8 cellular contexts compared by ENCODE assay signal in the genomic region with DNA sequence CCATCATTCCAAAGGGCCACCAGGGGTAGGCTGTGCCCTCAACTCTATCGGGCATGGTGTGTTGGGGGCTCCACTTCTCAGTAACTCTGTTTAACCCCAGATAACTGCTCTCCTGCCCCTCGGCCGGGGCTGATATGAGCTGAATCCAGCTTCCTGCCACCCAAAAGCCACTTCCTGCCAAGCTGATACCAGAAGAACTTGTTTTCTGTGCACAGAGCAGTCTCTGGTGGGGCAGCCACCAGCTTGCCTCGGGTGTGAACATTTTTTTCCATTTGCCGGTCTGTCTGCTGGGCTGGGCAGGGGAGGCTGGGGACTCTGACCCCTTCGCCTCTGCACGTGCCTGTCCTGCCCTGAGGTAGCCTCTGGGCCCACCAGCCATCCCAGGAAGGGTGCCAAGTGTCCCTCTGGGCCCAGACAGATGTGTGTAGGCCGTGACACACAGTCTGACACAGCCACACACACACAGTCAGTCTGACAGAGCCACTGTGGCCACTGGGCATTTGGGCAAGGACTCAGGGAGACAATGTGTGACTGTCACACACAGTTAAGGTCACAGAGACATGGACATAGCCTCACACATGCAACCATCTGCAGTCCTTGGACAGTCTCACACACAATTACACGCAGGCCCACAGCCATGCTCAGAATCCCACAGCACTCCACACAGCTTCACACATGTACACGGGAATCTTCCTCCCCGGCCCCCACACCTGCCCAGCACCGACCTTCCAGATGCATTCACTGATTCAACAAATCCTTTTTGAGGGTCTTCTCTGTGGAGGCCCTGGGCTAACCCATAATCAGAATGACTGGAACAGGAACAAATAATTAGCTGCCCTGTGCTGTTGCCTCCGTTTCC.
A peak's percentile ranks its signal among the peaks of the same experiment; 100 is the strongest.
DNase-seq lines count a peak whose midpoint lies in the region; ATAC-seq lines count a peak whose summit lies in the region.

No MANE protein-coding gene starts in this region.

- no peaks in the 10 kb centered on the region for H3K9me3 Mint-ChIP-seq in central memory CD8-positive, alpha-beta T cell

- H3K4me3 Mint-ChIP-seq in central memory CD8-positive, alpha-beta T cell: peak overlapping the region; percentile 96

- H3K36me3 Mint-ChIP-seq in central memory CD8-positive, alpha-beta T cell (ENCODE audit: insufficient read depth): peaks cover 19% of the 10 kb centered on the region

- peak; percentile 53 for ATAC-seq in GM19395 (IDR thresholded peaks at IDR 0.05; ENCODE audit: unreplicated experiment)
- peak; percentile 45 for ATAC-seq in central memory CD8-positive, alpha-beta T cell (replicated peaks; ENCODE audit: extremely low read depth, poor library complexity, severe bottlenecking)
- no peak for ATAC-seq in GM19351 (IDR thresholded peaks at IDR 0.05; ENCODE audit: unreplicated experiment)

- DNase-seq in activated CD4-positive, CD25-positive, alpha-beta regulatory T cell (lab: John Stamatoyannopoulos, UW): peak in 3 of 4 experiments; percentile 27 to 63 (median 57)
- peak; percentile 42 to 63 for DNase-seq in central memory CD8-positive, alpha-beta T cell (ENCODE audit: low spot score in 2 of 2)
- peak; percentile 73 for DNase-seq in stimulated activated CD4-positive, alpha-beta T cell treated with anti-CD3 and anti-CD28 coated beads, Interleukin-4, amount 100 ng/mL, for 24 hours
- DNase-seq in NCI-H1105 treated with DMSO at 0.1 percent for 48 hours (lab: John Stamatoyannopoulos, UW) (no peak), HCEC 1CT (no peak), NCI-H187 treated with DMSO at 0.1 percent for 48 hours (lab: John Stamatoyannopoulos, UW) (no peak)

- H3K4me1 Mint-ChIP-seq in central memory CD8-positive, alpha-beta T cell: peaks cover 72% of the 10 kb centered on the region

- peak overlapping the region; percentile 99 for H3K27ac Mint-ChIP-seq in central memory CD8-positive, alpha-beta T cell (ENCODE audit: low read depth)

- no peaks in the 10 kb centered on the region for H3K27me3 Mint-ChIP-seq in central memory CD8-positive, alpha-beta T cell

Comparison
In these comparisons a context has a peak if more than half of its experiments do, and no peak if none do; other contexts are left out.
1. DNase-seq: peak in activated CD4-positive, CD25-positive, alpha-beta regulatory T cell (3 of 4), central memory CD8-positive, alpha-beta T cell (2 of 2) and stimulated activated CD4-positive, alpha-beta T cell treated with anti-CD3 and anti-CD28 coated beads, Interleukin-4, amount 100 ng/mL, for 24 hours (single experiment); none in NCI-H1105 treated with DMSO at 0.1 percent for 48 hours (single experiment), HCEC 1CT (single experiment) and NCI-H187 treated with DMSO at 0.1 percent for 48 hours (single experiment).